1 cellular context compared by ENCODE assay signal in genomic region chr10:13161267-13162012, GRCh38.
TF ChIP-seq lines count a peak whose summit lies in the region.

Gene MCM10, plus strand, starts transcription at chr10:13161558. Its CDS starts 2,645 bp downstream, at chr10:13164203.

TF ChIP-seq in HepG2, 621 proteins besides CTCF, POLR2A, EP300 and RAD21 (continued from another document and continues in another):
- TF ChIP-seq STAT6 (CRISPR knock-in tag; IDR thresholded peaks at IDR 0.05; ENCODE audit: borderline replicate concordance) (no peak), ZNF891 (CRISPR knock-in tag; IDR thresholded peaks at IDR 0.05) (peak; percentile 74), RBM22 (optimal IDR thresholded peaks at IDR 0.05; ENCODE audit: low read length) (no peak), ZNF678 (CRISPR knock-in tag; IDR thresholded peaks at IDR 0.05) (no peak), STAT5B (CRISPR knock-in tag; IDR thresholded peaks at IDR 0.05) (no peak), HNRNPL (IDR thresholded peaks at IDR 0.05; ENCODE audit: low read depth, low read length) (no peak), SAFB2 (CRISPR knock-in tag; IDR thresholded peaks at IDR 0.05; ENCODE audit: borderline replicate concordance, low read depth) (no peak), ZNF737 (CRISPR knock-in tag; IDR thresholded peaks at IDR 0.05; ENCODE audit: borderline replicate concordance) (no peak), ZNF609 (CRISPR knock-in tag; IDR thresholded peaks at IDR 0.05; ENCODE audit: borderline replicate concordance) (no peak), ZNF607 (CRISPR knock-in tag; IDR thresholded peaks at IDR 0.05; ENCODE audit: borderline replicate concordance) (no peak), ELF4 (CRISPR knock-in tag; IDR thresholded peaks at IDR 0.05; ENCODE audit: borderline replicate concordance) (no peak), HDAC2 (CRISPR knock-in tag; IDR thresholded peaks at IDR 0.05) (peak; percentile 63; the same call in 1 of the 2 replicates), CREBL2 (CRISPR knock-in tag; IDR thresholded peaks at IDR 0.05; ENCODE audit: borderline replicate concordance) (no peak), ZBTB21 (CRISPR knock-in tag; IDR thresholded peaks at IDR 0.05) (peak; percentile 88), ZMYM4 (CRISPR knock-in tag; IDR thresholded peaks at IDR 0.05) (peak; percentile 91), MATR3 (CRISPR knock-in tag; IDR thresholded peaks at IDR 0.05) (no peak), NFE2L2 (IDR thresholded peaks at IDR 0.05; ENCODE audit: low read length) (no peak), ZBTB49 (CRISPR knock-in tag; IDR thresholded peaks at IDR 0.05; ENCODE audit: borderline replicate concordance) (no peak), ZNF792 (CRISPR knock-in tag; IDR thresholded peaks at IDR 0.05) (peak; percentile 40; the same call in 1 of the 2 replicates), MAX (IDR thresholded peaks at IDR 0.05) (peak; percentile 83), ZNF296 (CRISPR knock-in tag; conservative IDR thresholded peaks at IDR 0.05) (no peak; the same call in 1 of the 2 replicates), TBP (CRISPR knock-in tag; IDR thresholded peaks at IDR 0.05) (no peak), FOSL1 (CRISPR knock-in tag; IDR thresholded peaks at IDR 0.05; ENCODE audit: borderline replicate concordance) (no peak), BCLAF1 (IDR thresholded peaks at IDR 0.05) (no peak), ZNF777 (CRISPR knock-in tag; IDR thresholded peaks at IDR 0.05) (peak; percentile 69), GMEB2 (CRISPR knock-in tag; IDR thresholded peaks at IDR 0.05; ENCODE audit: low read depth) (peak; percentile 93), TFE3 (CRISPR knock-in tag; IDR thresholded peaks at IDR 0.05) (no peak; the same call in 1 of the 2 replicates), ZGPAT (CRISPR knock-in tag; IDR thresholded peaks at IDR 0.05) (peak; percentile 71), RFXANK (CRISPR knock-in tag; IDR thresholded peaks at IDR 0.05) (peak; percentile 83; the same call in 1 of the 2 replicates), IRF1 (CRISPR knock-in tag; IDR thresholded peaks at IDR 0.05; ENCODE audit: low read depth) (no peak), PLSCR1 (CRISPR knock-in tag; IDR thresholded peaks at IDR 0.05; ENCODE audit: borderline replicate concordance) (no peak), ZSCAN22 (CRISPR knock-in tag; IDR thresholded peaks at IDR 0.05) (no peak), MED8 (CRISPR knock-in tag; IDR thresholded peaks at IDR 0.05; ENCODE audit: insufficient replicate concordance) (no peak), PLRG1 (conservative IDR thresholded peaks at IDR 0.05) (no peak), ZNF773 (CRISPR knock-in tag; IDR thresholded peaks at IDR 0.05; ENCODE audit: borderline replicate concordance) (no peak), FOXC1 (CRISPR knock-in tag; IDR thresholded peaks at IDR 0.05; ENCODE audit: borderline replicate concordance) (peak; percentile 65; the same call in 1 of the 2 replicates), KLF12 (CRISPR knock-in tag; IDR thresholded peaks at IDR 0.05; ENCODE audit: borderline replicate concordance) (no peak), BHLHE40 (IDR thresholded peaks at IDR 0.05; ENCODE audit: low read length) (0 out of 2 replicates have a peak, but pooled peaks have one; percentile 51), ZNF782 (CRISPR knock-in tag; IDR thresholded peaks at IDR 0.05; ENCODE audit: borderline replicate concordance) (no peak), KLF11 (CRISPR knock-in tag; IDR thresholded peaks at IDR 0.05) (peak; percentile 28; the same call in 1 of the 2 replicates), KMT2A (CRISPR knock-in tag; IDR thresholded peaks at IDR 0.05) (peak; percentile 78; the same call in 1 of the 2 replicates), ZNF468 (CRISPR knock-in tag; IDR thresholded peaks at IDR 0.05) (no peak), CAMTA2 (CRISPR knock-in tag; IDR thresholded peaks at IDR 0.05; ENCODE audit: borderline replicate concordance) (no peak)
